ENCODE assay signal across 8 cellular contexts in genomic region chr7:141701489-141702046, GRCh38. TPM values are rescaled to one million over a fixed set of nuclear protein-coding genes. Genes with fewer than 3 reads are reported as not detected.
DNase-seq lines count a peak whose midpoint lies in the region; ATAC-seq and TF ChIP-seq lines count a peak whose summit lies in the region.

No MANE protein-coding gene starts in this region.

- H4K5ac ChIP-seq in IMR-90 (ENCODE audit: low read depth, low read length) = no peak overlapping the region

- in situ Hi-C loops in G401 (cut with HindIII; ENCODE audit: low sequenced_read_pairs) (no loop called here), IMR-90 (cut with MboI; ENCODE audit: low sequenced_read_pairs) (no loop called here)

- WGBS in IMR-90 (ENCODE audit: extremely low coverage in 2 of 2, insufficient read length in 1 of 2), 2 experiments = 2% methylated on average over 19 of the region's 59 CpGs; no CpG with 5 or more reads in 1 of the 2 experiments

- intact Hi-C loops in IMR-90 (cut with micrococcal nuclease) = loop anchor here (2.0 kb wide), 1 partner anchor 37 kb away; the partner anchor contains the start of gene SSBP1
- intact Hi-C loops in left colon (cut with DNase I, micrococcal nuclease) = no loop called here

- no peak for TF ChIP-seq RAD21 in IMR-90 (IDR thresholded peaks at IDR 0.05; ENCODE audit: low read length)

- no peak overlapping the region for H3K56ac ChIP-seq in IMR-90 (ENCODE audit: extremely low read depth, insufficient read depth, low read length)

- H2AK9ac ChIP-seq in IMR-90 (replicated peaks; ENCODE audit: low read depth, low read length, poor library complexity) = no peak overlapping the region

- no peak overlapping the region for H3K14ac ChIP-seq in IMR-90 (replicated peaks; ENCODE audit: low read depth, low read length)

- BruUV-seq in IMR-90 (replicated peaks; lab: Mats Ljungman, UMichigan) = no TSS peak

- DNase-seq in G401 (ENCODE audit: low spot score) (peak; percentile 42), IMR-90 (no peak), cardiac fibroblast (ENCODE audit: low read depth in 2 of 2) (peak in 1 of 2 donors; percentile 30), left colon (peak; percentile 41 to 66), dedifferentiated amniotic fluid mesenchymal stem cell (ENCODE audit: extremely low spot score) (no peak)
- DNase-seq in stimulated activated CD4-positive, alpha-beta T cell treated with anti-CD3 and anti-CD28 coated beads, Interleukin-4, amount 100 ng/mL, for 1 hour = peak; percentile 67

- dilution Hi-C loops in IMR-90 (cut with HindIII; ENCODE audit: low sequenced_read_pairs, unreplicated experiment) = no loop called here

- TF ChIP-seq CTCF in IMR-90 (conservative IDR thresholded peaks at IDR 0.05; ENCODE audit: low read depth, low read length) (no peak), WI38 (IDR thresholded peaks at IDR 0.05; ENCODE audit: low read depth, low read length) (no peak), cardiac fibroblast (IDR thresholded peaks at IDR 0.05; ENCODE audit: low read depth, low read length) (no peak)

- H3K4me3 ChIP-seq in IMR-90 (ENCODE audit: insufficient read depth, low read depth, low read length) = peak overlapping the region; percentile 88
- peak overlapping the region; percentile 66 for H3K4me3 ChIP-seq in WI38 (ENCODE audit: low read depth, low read length)
- H3K4me3 ChIP-seq in cardiac fibroblast (replicated peaks in 1 of 2; ENCODE audit: low read depth in 2 of 2, low read length in 2 of 2) = peak overlapping the region; percentile 59 to 71

- no peak overlapping the region for H3K18ac ChIP-seq in IMR-90 (ENCODE audit: low read depth, low read length)

- peak overlapping the region; percentile 63 for H3K4me2 ChIP-seq in IMR-90 (ENCODE audit: low read depth, low read length)

- no peak overlapping the region for H2BK5ac ChIP-seq in IMR-90 (ENCODE audit: low read depth, low read length, poor library complexity, severe bottlenecking)

- no peak overlapping the region for H2BK15ac ChIP-seq in IMR-90 (ENCODE audit: low read depth, low read length)

- no peak overlapping the region for H2BK120ac ChIP-seq in IMR-90 (ENCODE audit: low read depth, low read length)

- CTCF ChIA-PET in IMR-90 (lab: Yijun Ruan, JAX) = no interaction called here

- no peaks in the 10 kb centered on the region for H3K9me1 ChIP-seq in IMR-90 (ENCODE audit: insufficient read depth, low read length)

- no peak overlapping the region for H2BK20ac ChIP-seq in IMR-90 (ENCODE audit: low read depth, low read length)

- H3K36me3 ChIP-seq in IMR-90 (ENCODE audit: control insufficient read depth, insufficient read depth, low read length) = no peaks in the 10 kb centered on the region

- no peak for TF ChIP-seq POLR2A in IMR-90 (IDR thresholded peaks at IDR 0.05; ENCODE audit: low read depth, low read length)

- peak overlapping the region; percentile 94 for H2AFZ ChIP-seq in IMR-90 (replicated peaks; ENCODE audit: low read length, poor library complexity)

- H3K27me3 ChIP-seq in IMR-90 (ENCODE audit: control insufficient read depth, insufficient read depth, low read length) = peaks cover 3% of the 10 kb centered on the region; the same call in 1 of the 2 replicates

- H3K4me1 ChIP-seq in IMR-90 (ENCODE audit: control insufficient read depth, insufficient read depth, low read length) = peaks cover 1% of the 10 kb centered on the region; the same call in 1 of the 2 replicates

- POLR2A ChIA-PET in IMR-90 (lab: Charles Lee; ENCODE audit: unreplicated experiment) = no interaction called here

- H3K9ac ChIP-seq in IMR-90 (ENCODE audit: low read depth, low read length) = peak overlapping the region; percentile 64

- H3K4ac ChIP-seq in IMR-90 (ENCODE audit: low read depth, low read length) = no peak overlapping the region

- H3K23ac ChIP-seq in IMR-90 (ENCODE audit: low read depth, low read length) = no peak overlapping the region

- peaks cover 8% of the 10 kb centered on the region in 2 experiments; a peak in 2 of 4 replicates for H3K79me1 ChIP-seq in IMR-90 (ENCODE audit: low read depth in 1 of 2, low read length in 2 of 2)

- ATAC-seq in GM21528 (IDR thresholded peaks at IDR 0.05; ENCODE audit: low FRiP score, unreplicated experiment) = peak; percentile 80
- ATAC-seq in IMR-90 (ENCODE audit: low read depth) = peak; percentile 66
- ATAC-seq in left colon = peak; percentile 46

- H3K27ac ChIP-seq in IMR-90 (ENCODE audit: insufficient read depth, low read length) = peak overlapping the region; percentile 37; the same call in 1 of the 2 replicates

- no peak overlapping the region for H2AK5ac ChIP-seq in IMR-90 (ENCODE audit: low read depth, low read length)

- H4K8ac ChIP-seq in IMR-90 (ENCODE audit: low read depth in 2 of 2, low read length in 2 of 2) = no peak overlapping the region

- no peaks in the 10 kb centered on the region; the same call in 1 of the 2 replicates for H4K20me1 ChIP-seq in IMR-90 (ENCODE audit: insufficient read depth, low read length)

- no peaks in the 10 kb centered on the region for H3K9me3 ChIP-seq in IMR-90 (ENCODE audit: control insufficient read depth, insufficient read depth, low read length)

- H4K91ac ChIP-seq in IMR-90 (ENCODE audit: insufficient read depth, low read depth, low read length) = no peak overlapping the region

TF ChIP-seq in IMR-90, 13 proteins besides CTCF, POLR2A, EP300 and RAD21:
- no peak for TF ChIP-seq CHD1 (IDR thresholded peaks at IDR 0.05; ENCODE audit: low read depth, low read length)
- TF ChIP-seq BHLHE40 (IDR thresholded peaks at IDR 0.05; ENCODE audit: low read depth, low read length) = no peak
- TF ChIP-seq MAZ (IDR thresholded peaks at IDR 0.05; ENCODE audit: borderline replicate concordance, low read depth, low read length) = 0 out of 2 replicates have a peak, but pooled peaks have one; percentile 10
- no peak for TF ChIP-seq NFE2L2 (IDR thresholded peaks at IDR 0.05; ENCODE audit: low read depth, low read length)

RNA-seq across cellular contexts. Expression of gene DENND11, which starts 0.4 kb away (rescaled TPM):
- 1.7 and 3.3 TPM in 2 replicates for total RNA-seq in G401 (2014; rRNA removed; shearing (Covaris generic))
- total RNA-seq in IMR-90 (2012; rRNA removed) = 5.0 TPM in 2 replicates
- 2.2 and 2.9 TPM in 2 replicates for polyA plus RNA-seq in IMR-90 (2012; rRNA removed)
- 0.75 and 1.2 TPM in 2 replicates for polyA plus RNA-seq in IMR-90 (2012; cell fraction: cytosol; rRNA removed)
- polyA plus RNA-seq in IMR-90 (2012; cell fraction: nucleus; rRNA removed; ENCODE audit: low replicate concordance) = 3.0 and 9.9 TPM in 2 replicates
- 10 to 100 TPM; 31.7 to 37.6 TPM for total RNA-seq in left colon

RNA-seq across cellular contexts. Expression of gene WEE2, which starts 6.6 kb away (rescaled TPM):
- not detected in 2 replicates for total RNA-seq in G401 (2014; rRNA removed; shearing (Covaris generic))
- total RNA-seq in IMR-90 (2012; rRNA removed) (not detected in 2 replicates), left colon (not detected)
- polyA plus RNA-seq in IMR-90 (2012; rRNA removed) = not detected in 2 replicates
- not detected in 2 replicates for polyA plus RNA-seq in IMR-90 (2012; cell fraction: cytosol; rRNA removed)
- polyA plus RNA-seq in IMR-90 (2012; cell fraction: nucleus; rRNA removed; ENCODE audit: low replicate concordance) = not detected in 2 replicates

RNA-seq across cellular contexts. Expression of gene SSBP1, which starts 36.6 kb away (rescaled TPM):
- 315 and 348 TPM in 2 replicates for total RNA-seq in G401 (2014; rRNA removed; shearing (Covaris generic))
- total RNA-seq in IMR-90 (2012; rRNA removed) (204 and 234 TPM in 2 replicates), left colon (10 to 100 TPM; 65.4 to 79.5 TPM)
- 138 and 158 TPM in 2 replicates for polyA plus RNA-seq in IMR-90 (2012; rRNA removed)
- 39.8 and 68.2 TPM in 2 replicates for polyA plus RNA-seq in IMR-90 (2012; cell fraction: cytosol; rRNA removed)
- polyA plus RNA-seq in IMR-90 (2012; cell fraction: nucleus; rRNA removed; ENCODE audit: low replicate concordance) = 10.9 and 68.5 TPM in 2 replicates

Comparison
In these comparisons a context has a peak if more than half of its experiments do, and no peak if none do; other contexts are left out.
1. DNase-seq: peak in G401 (single experiment), left colon (2 of 2) and stimulated activated CD4-positive, alpha-beta T cell treated with anti-CD3 and anti-CD28 coated beads, Interleukin-4, amount 100 ng/mL, for 1 hour (single experiment); none in IMR-90 (single experiment) and dedifferentiated amniotic fluid mesenchymal stem cell (single experiment).
2. Peak in every context shown above with its lines, with median percentiles within 50 percentile points of each other: ATAC-seq and H3K4me3 ChIP-seq.